Comparison of ENCODE assay signal across 12 cellular contexts in genomic region chr6:123402052-123402451, GRCh38.
DNase-seq lines count a peak whose midpoint lies in the region; ATAC-seq and TF ChIP-seq lines count a peak whose summit lies in the region.
"Had no signal": no experiment of that assay in that cellular context is flagged by ENCODE, and none has a peak within 500 bp of the region (broad histone marks: within the 10 kb centered on the region; RNA-seq: fewer than 3 reads in every experiment).

No MANE protein-coding gene starts in this region.

- H3T11ph ChIP-seq in H9 (ENCODE audit: low read length), result no peak overlapping the region

- peak; percentile 91 for ATAC-seq in GM18508 (IDR thresholded peaks at IDR 0.05; ENCODE audit: insufficient read depth, unreplicated experiment)
- peak; percentile 99 for ATAC-seq in GM21515 (IDR thresholded peaks at IDR 0.05; ENCODE audit: unreplicated experiment)
- ATAC-seq in HG03135 (IDR thresholded peaks at IDR 0.05; ENCODE audit: unreplicated experiment), result peak; percentile 94
- ATAC-seq: activated T-cell treated with anti-CD3 and anti-CD28 coated beads, Interleukin-2, amount 50 U/mL, for 4 hours had no signal

- H3K4me3 Mint-ChIP-seq in Calu3 (ENCODE audit: low read depth, unreplicated experiment) (no peak overlapping the region), H9 (no peak overlapping the region)
- H3K4me3 Mint-ChIP-seq: activated T-cell treated with anti-CD3 and anti-CD28 coated beads, Interleukin-2, amount 50 U/mL, for 4 hours; type B pancreatic cell had no signal

- no peak overlapping the region for H3K9ac ChIP-seq in H9 (ENCODE audit: extremely low read depth, insufficient read length, low read length)

- H3K56ac ChIP-seq in H9 (ENCODE audit: insufficient read length, low read depth, low read length), result no peak overlapping the region

- no peak overlapping the region for H3K14ac ChIP-seq in H9 (ENCODE audit: insufficient read depth, low read length)

- H3K79me1 ChIP-seq in H9 (ENCODE audit: insufficient read depth, low read depth, low read length, poor library complexity, severe bottlenecking), result no peaks in the 10 kb centered on the region

- H3K18ac ChIP-seq in H9 (ENCODE audit: insufficient read length, low read depth, low read length), result no peak overlapping the region

- WGBS in H9 (ENCODE audit: extremely low coverage, insufficient read length, low lambda C conversion rate), result no CpG with 5 or more reads among the region's 2 CpGs

- H2BK20ac ChIP-seq in H9 (ENCODE audit: low read depth, low read length, poor library complexity, severe bottlenecking), result no peak overlapping the region

- H2BK120ac ChIP-seq in H9 (ENCODE audit: low read depth, low read length, poor library complexity, severe bottlenecking), result no peak overlapping the region

- H3K27me3 Mint-ChIP-seq in Calu3 (ENCODE audit: unreplicated experiment), result no peaks in the 10 kb centered on the region
- no peaks in the 10 kb centered on the region for H3K27me3 Mint-ChIP-seq in H9 (ENCODE audit: low read depth)
- H3K27me3 Mint-ChIP-seq: type B pancreatic cell had no signal

- no peak overlapping the region for H4K8ac ChIP-seq in H9 (replicated peaks; ENCODE audit: insufficient read length, low read depth, low read length)

- H3K9me3 Mint-ChIP-seq in Calu3 (ENCODE audit: low read depth, unreplicated experiment) (no peaks in the 10 kb centered on the region), H9 (no peaks in the 10 kb centered on the region)
- H3K9me3 Mint-ChIP-seq: activated T-cell treated with anti-CD3 and anti-CD28 coated beads, Interleukin-2, amount 50 U/mL, for 4 hours; type B pancreatic cell had no signal

- H4K91ac ChIP-seq in H9 (ENCODE audit: insufficient read length, low read depth, low read length), result no peak overlapping the region

- no peaks in the 10 kb centered on the region for H4K20me1 ChIP-seq in H9 (ENCODE audit: control insufficient read depth, insufficient read depth, insufficient read length)

- CTCF ChIA-PET in Calu3 (lab: Charles Lee), result no interaction called here
- CTCF ChIA-PET in GM10248 (lab: Yijun Ruan, JAX), result interaction anchor here (1.0 to 1.9 kb wide), 3 partner anchors 16 to 313 kb away, joined by 3 to 5 read pairs (median 5); no protein-coding TSS in a partner anchor

- POLR2A ChIA-PET in GM10248 (lab: Yijun Ruan, JAX), result no interaction called here

- H3K23me2 ChIP-seq in H9 (ENCODE audit: insufficient read length, low read depth, low read length, poor library complexity, severe bottlenecking), result no peaks in the 10 kb centered on the region

- no TSS peak for BruUV-seq in Calu3 (replicated peaks; lab: Mats Ljungman, UMichigan)

- DNase-seq in SK-N-DZ (ENCODE audit: low spot score) (peak; percentile 20), Calu3 (no peak), tibial artery (no peak), H9 (no peak), GM10248 (ENCODE audit: extremely low spot score) (no peak)
- DNase-seq: activated T-cell treated with anti-CD3 and anti-CD28 coated beads, Interleukin-2, amount 50 U/mL, for 4 hours; hypothalamus; stimulated activated CD4-positive, alpha-beta T cell treated with anti-CD3 and anti-CD28 coated beads, Interleukin-4, amount 100 ng/mL, for 1 hour had no signal

- H3K4me2 ChIP-seq in H9 (ENCODE audit: insufficient read depth, insufficient read length, low read length), result no peak overlapping the region

- H3K27me3 ChIP-seq in tibial artery (no peaks in the 10 kb centered on the region), H9 (ENCODE audit: insufficient read depth, low read length) (no peaks in the 10 kb centered on the region)

- H3K27ac ChIP-seq in tibial artery (no peak overlapping the region), H9 (ENCODE audit: insufficient read length, low read depth, low read length) (no peak overlapping the region)

- H2BK5ac ChIP-seq in H9 (ENCODE audit: insufficient read length, low read length), result no peak overlapping the region

- intact Hi-C loops in Calu3 (cut with micrococcal nuclease; ENCODE audit: unreplicated experiment) (no loop called here), tibial artery (cut with DNase I; ENCODE audit: low total_unique reads) (no loop called here)

- no peak overlapping the region for H3K4ac ChIP-seq in H9 (ENCODE audit: low read depth, low read length)

- no peaks in the 10 kb centered on the region for H3K79me2 ChIP-seq in H9 (ENCODE audit: insufficient read depth, low read length)

- H2AFZ ChIP-seq in H9 (ENCODE audit: low read length), result no peak overlapping the region

- TF ChIP-seq CTCF in Calu3 (IDR thresholded peaks at IDR 0.05; ENCODE audit: unreplicated experiment), result no peak
- no peak for TF ChIP-seq CTCF in tibial artery (IDR thresholded peaks at IDR 0.05)
- TF ChIP-seq CTCF in H9 (conservative IDR thresholded peaks at IDR 0.05), result no peak
- TF ChIP-seq CTCF in GM10248 (IDR thresholded peaks at IDR 0.05; ENCODE audit: control extremely low read depth, extremely low read depth, low read depth, missing control alignments), result no peak

- H3K4me1 ChIP-seq in tibial artery (no peaks in the 10 kb centered on the region), H9 (ENCODE audit: insufficient read depth, low read length) (peaks cover 4% of the 10 kb centered on the region)

- H4K5ac ChIP-seq in H9 (ENCODE audit: insufficient read length, low read depth, low read length), result no peak overlapping the region

- no peaks in the 10 kb centered on the region for H3K9me3 ChIP-seq in tibial artery
- no peaks in the 10 kb centered on the region for H3K9me3 ChIP-seq in H9 (ENCODE audit: control insufficient read depth, low read depth, low read length)

- H2AK5ac ChIP-seq in H9 (ENCODE audit: insufficient read length, low read length), result no peak overlapping the region

- no peak overlapping the region for H2BK12ac ChIP-seq in H9 (ENCODE audit: insufficient read length, low read depth, low read length)

- H2BK15ac ChIP-seq in H9 (ENCODE audit: low read depth, low read length), result no peak overlapping the region

- no peaks in the 10 kb centered on the region for H3K36me3 ChIP-seq in tibial artery

- H3K4me1 Mint-ChIP-seq in Calu3 (ENCODE audit: low read depth, unreplicated experiment) (no peaks in the 10 kb centered on the region), H9 (peaks cover 6% of the 10 kb centered on the region in 2 experiments)

- no peak overlapping the region for H3K27ac Mint-ChIP-seq in Calu3 (ENCODE audit: unreplicated experiment)
- peak overlapping the region in 1 of 3 experiments; percentile 49; a peak in 2 of 7 replicates for H3K27ac Mint-ChIP-seq in H9
- H3K27ac Mint-ChIP-seq: type B pancreatic cell had no signal

- H3K4me3 ChIP-seq in tibial artery, result no peak overlapping the region

- no peaks in the 10 kb centered on the region for H3K36me3 Mint-ChIP-seq in Calu3 (ENCODE audit: insufficient read depth, unreplicated experiment)
- H3K36me3 Mint-ChIP-seq in H9 (ENCODE audit: insufficient read depth in 1 of 3, low read depth in 3 of 3), result no peaks in the 10 kb centered on the region
- H3K36me3 Mint-ChIP-seq: type B pancreatic cell had no signal

- H3K23ac ChIP-seq in H9 (ENCODE audit: insufficient read length, low read depth, low read length), result no peak overlapping the region
